1 cellular context compared by ENCODE assay signal in genomic region chr1:198261886-198262285, GRCh38.
TF ChIP-seq lines count a peak whose summit lies in the region.

No MANE protein-coding gene starts in this region.

TF ChIP-seq in SK-N-SH, 30 proteins besides CTCF, POLR2A, EP300 and RAD21:
- no peak for TF ChIP-seq REST (IDR thresholded peaks at IDR 0.05; ENCODE audit: low read depth, low read length)
- TF ChIP-seq RXRA (IDR thresholded peaks at IDR 0.05; ENCODE audit: borderline replicate concordance, low read depth) = no peak
- no peak for TF ChIP-seq FOSL2 (IDR thresholded peaks at IDR 0.05; ENCODE audit: borderline replicate concordance, low read depth)
- TF ChIP-seq PBX3 (IDR thresholded peaks at IDR 0.05) = no peak
- no peak for TF ChIP-seq IRF3 (IDR thresholded peaks at IDR 0.05; ENCODE audit: low read depth, low read length)
- no peak for TF ChIP-seq USF1 (IDR thresholded peaks at IDR 0.05; ENCODE audit: borderline replicate concordance, low read depth)
